9 cellular contexts compared by ENCODE assay signal in genomic region chr13:110108348-110109139, GRCh38.
A peak's percentile ranks its signal among the peaks of the same experiment; 100 is the strongest.
DNase-seq lines count a peak whose midpoint lies in the region; ATAC-seq and TF ChIP-seq lines count a peak whose summit lies in the region.
"Had no signal": no experiment of that assay in that cellular context is flagged by ENCODE, and none has a peak within 500 bp of the region (broad histone marks: within the 10 kb centered on the region; RNA-seq: fewer than 3 reads in every experiment).

No MANE protein-coding gene starts in this region.

- H3K27ac Mint-ChIP-seq in Calu3 (ENCODE audit: unreplicated experiment) (no peak overlapping the region), endodermal cell (no peak overlapping the region)
- H3K27ac Mint-ChIP-seq in activated CD4-positive, alpha-beta memory T cell treated with anti-CD3 and anti-CD28 coated beads for 36 hours, result no peak overlapping the region
- H3K27ac Mint-ChIP-seq in CD4-positive, alpha-beta T cell, result no peak overlapping the region
- H3K27ac Mint-ChIP-seq: memory B cell had no signal

- no peaks in the 10 kb centered on the region for H3K79me2 ChIP-seq in mesendoderm (ENCODE audit: control insufficient read depth, insufficient read depth, low read length)

- H3K23ac ChIP-seq in mesendoderm (ENCODE audit: low read length), result no peak overlapping the region

- H3K4me2 ChIP-seq in mesendoderm (ENCODE audit: low read length), result no peak overlapping the region

- H3K56ac ChIP-seq in mesendoderm (ENCODE audit: low read length), result no peak overlapping the region

- 66 to 80% methylated on average over 6 of the region's 6 CpGs for WGBS in endodermal cell (ENCODE audit: insufficient coverage in 1 of 2, insufficient read length in 1 of 2), 2 experiments
- WGBS in mesendoderm (ENCODE audit: extremely low coverage, insufficient coverage, low lambda C conversion rate), result no CpG with 5 or more reads among the region's 6 CpGs

- H3K36me3 Mint-ChIP-seq in Calu3 (ENCODE audit: insufficient read depth, unreplicated experiment), result no peaks in the 10 kb centered on the region
- H3K36me3 Mint-ChIP-seq in endodermal cell (ENCODE audit: low read depth), result no peaks in the 10 kb centered on the region
- no peaks in the 10 kb centered on the region for H3K36me3 Mint-ChIP-seq in activated CD4-positive, alpha-beta memory T cell treated with anti-CD3 and anti-CD28 coated beads for 36 hours
- no peaks in the 10 kb centered on the region for H3K36me3 Mint-ChIP-seq in CD4-positive, alpha-beta T cell (ENCODE audit: low read depth)
- H3K36me3 Mint-ChIP-seq: memory B cell had no signal

- no peak overlapping the region for H4K8ac ChIP-seq in mesendoderm (ENCODE audit: low read depth, low read length)

- H3K9ac ChIP-seq in HUES48 (ENCODE audit: low read depth, low read length) (no peak overlapping the region), endodermal cell (ENCODE audit: extremely low read depth, low read length, poor library complexity, severe bottlenecking) (no peak overlapping the region), mesendoderm (ENCODE audit: low read length) (no peak overlapping the region)

- H3K4me1 ChIP-seq in HUES48 (ENCODE audit: control insufficient read depth, insufficient read depth, low read length) (peaks cover 13% of the 10 kb centered on the region), endodermal cell (ENCODE audit: control insufficient read depth, insufficient read depth, low read length) (peaks cover 9% of the 10 kb centered on the region), mesendoderm (ENCODE audit: control insufficient read depth, low read depth, low read length) (no peaks in the 10 kb centered on the region)

- no peaks in the 10 kb centered on the region for H3K36me3 ChIP-seq in HUES48 (ENCODE audit: control insufficient read depth, insufficient read depth, low read length)
- no peaks in the 10 kb centered on the region for H3K36me3 ChIP-seq in endodermal cell (ENCODE audit: control insufficient read depth, insufficient read depth, low read length)
- H3K36me3 ChIP-seq in mesendoderm (ENCODE audit: control insufficient read depth, insufficient read depth, low read length), result no peaks in the 10 kb centered on the region

- TF ChIP-seq POLR2A in GM18505 (IDR thresholded peaks at IDR 0.05; ENCODE audit: borderline replicate concordance, extremely low read depth, insufficient read depth, insufficient read length), result no peak

- H3K4me3 ChIP-seq in HUES48 (ENCODE audit: low read depth, low read length), result no peak overlapping the region
- H3K4me3 ChIP-seq in endodermal cell (ENCODE audit: low read length), result no peak overlapping the region
- no peak overlapping the region for H3K4me3 ChIP-seq in mesendoderm (ENCODE audit: low read length)

- H3K18ac ChIP-seq in mesendoderm (ENCODE audit: low read length), result no peak overlapping the region

- no peak overlapping the region for H2AK5ac ChIP-seq in mesendoderm (ENCODE audit: low read length)

- H3K9me3 ChIP-seq in HUES48 (ENCODE audit: control insufficient read depth, insufficient read depth, low read length) (no peaks in the 10 kb centered on the region), endodermal cell (ENCODE audit: control insufficient read depth, low read length) (no peaks in the 10 kb centered on the region)
- no peaks in the 10 kb centered on the region for H3K9me3 ChIP-seq in CD4-positive, alpha-beta T cell (ENCODE audit: control insufficient read depth, low read length)

- H3K9me3 Mint-ChIP-seq in Calu3 (ENCODE audit: low read depth, unreplicated experiment), result no peaks in the 10 kb centered on the region
- H3K9me3 Mint-ChIP-seq in endodermal cell, result no peaks in the 10 kb centered on the region
- no peaks in the 10 kb centered on the region for H3K9me3 Mint-ChIP-seq in activated CD4-positive, alpha-beta memory T cell treated with anti-CD3 and anti-CD28 coated beads for 36 hours
- H3K9me3 Mint-ChIP-seq in CD4-positive, alpha-beta T cell, result no peaks in the 10 kb centered on the region

- H2BK120ac ChIP-seq in mesendoderm (ENCODE audit: low read depth, low read length), result no peak overlapping the region

- H4K5ac ChIP-seq in mesendoderm (ENCODE audit: low read length), result no peak overlapping the region

- BruUV-seq in Calu3 (replicated peaks; lab: Mats Ljungman, UMichigan), result no TSS peak

- intact Hi-C loops in Calu3 (cut with micrococcal nuclease; ENCODE audit: unreplicated experiment), result loop anchor here (5.0 kb wide), 3 partner anchors 176 to 1146 kb away; no protein-coding TSS in a partner anchor
- intact Hi-C loops in activated CD4-positive, alpha-beta memory T cell treated with anti-CD3 and anti-CD28 coated beads for 36 hours (cut with micrococcal nuclease), result no loop called here
- intact Hi-C loops in CD4-positive, alpha-beta T cell (cut with DNase I, micrococcal nuclease), result no loop called here

- H3K79me1 ChIP-seq in mesendoderm (ENCODE audit: low read length), result no peaks in the 10 kb centered on the region

- no peak for TF ChIP-seq CTCF in Calu3 (IDR thresholded peaks at IDR 0.05; ENCODE audit: unreplicated experiment)
- TF ChIP-seq CTCF in endodermal cell (conservative IDR thresholded peaks at IDR 0.05), result peak; percentile 83
- no peak for TF ChIP-seq CTCF in CD4-positive, alpha-beta T cell (IDR thresholded peaks at IDR 0.05)

- POLR2A ChIA-PET in activated CD4-positive, alpha-beta memory T cell treated with anti-CD3 and anti-CD28 coated beads for 36 hours (lab: Charles Lee), result no interaction called here
- POLR2A ChIA-PET in CD4-positive, alpha-beta T cell (lab: Charles Lee), result no interaction called here

- no peak overlapping the region for H3K4ac ChIP-seq in mesendoderm (ENCODE audit: low read depth, low read length)

- peak; percentile 60 for DNase-seq in Calu3
- peak; percentile 51 for DNase-seq in OCI-M1 (lab: John Stamatoyannopoulos, UW)
- DNase-seq in endodermal cell, result peak; percentile 93
- peak; percentile 91 for DNase-seq in mesendoderm
- no peak for DNase-seq in activated CD4-positive, alpha-beta memory T cell treated with anti-CD3 and anti-CD28 coated beads for 36 hours
- no peak for DNase-seq in CD4-positive, alpha-beta T cell

- H3K4me1 Mint-ChIP-seq in Calu3 (ENCODE audit: low read depth, unreplicated experiment), result peaks cover 11% of the 10 kb centered on the region
- H3K4me1 Mint-ChIP-seq in endodermal cell, result peaks cover 10% of the 10 kb centered on the region
- no peaks in the 10 kb centered on the region for H3K4me1 Mint-ChIP-seq in activated CD4-positive, alpha-beta memory T cell treated with anti-CD3 and anti-CD28 coated beads for 36 hours (ENCODE audit: low read depth)
- no peaks in the 10 kb centered on the region for H3K4me1 Mint-ChIP-seq in CD4-positive, alpha-beta T cell (ENCODE audit: low read depth)
- H3K4me1 Mint-ChIP-seq: memory B cell had no signal

- H2BK5ac ChIP-seq in mesendoderm (ENCODE audit: low read length), result no peak overlapping the region

- ATAC-seq in CD4-positive, alpha-beta T cell (ENCODE audit: poor library complexity), result no peak
- no peak for ATAC-seq in GM18505 (IDR thresholded peaks at IDR 0.05; ENCODE audit: unreplicated experiment)

- H3K4me3 Mint-ChIP-seq in Calu3 (ENCODE audit: low read depth, unreplicated experiment) (no peak overlapping the region), endodermal cell (no peak overlapping the region)
- no peak overlapping the region for H3K4me3 Mint-ChIP-seq in activated CD4-positive, alpha-beta memory T cell treated with anti-CD3 and anti-CD28 coated beads for 36 hours
- no peak overlapping the region for H3K4me3 Mint-ChIP-seq in CD4-positive, alpha-beta T cell
- H3K4me3 Mint-ChIP-seq: memory B cell had no signal

- H3K27me3 Mint-ChIP-seq in Calu3 (ENCODE audit: unreplicated experiment) (no peaks in the 10 kb centered on the region), endodermal cell (ENCODE audit: insufficient read depth) (no peaks in the 10 kb centered on the region)
- peaks cover 1% of the 10 kb centered on the region for H3K27me3 Mint-ChIP-seq in activated CD4-positive, alpha-beta memory T cell treated with anti-CD3 and anti-CD28 coated beads for 36 hours
- H3K27me3 Mint-ChIP-seq in CD4-positive, alpha-beta T cell, result no peaks in the 10 kb centered on the region

- H2BK15ac ChIP-seq in mesendoderm (replicated peaks; ENCODE audit: low read depth), result no peak overlapping the region

- H3K27me3 ChIP-seq in HUES48 (ENCODE audit: control insufficient read depth, insufficient read depth, low read length) (no peaks in the 10 kb centered on the region), endodermal cell (ENCODE audit: control insufficient read depth, insufficient read depth, low read length, poor library complexity, severe bottlenecking) (no peaks in the 10 kb centered on the region), mesendoderm (ENCODE audit: insufficient read depth, low read length, poor library complexity) (no peaks in the 10 kb centered on the region)
- no peaks in the 10 kb centered on the region for H3K27me3 ChIP-seq in CD4-positive, alpha-beta T cell (ENCODE audit: control insufficient read depth, insufficient read depth, low read length)

- CTCF ChIA-PET in Calu3 (lab: Charles Lee), result no interaction called here
- CTCF ChIA-PET in activated CD4-positive, alpha-beta memory T cell treated with anti-CD3 and anti-CD28 coated beads for 36 hours (lab: Charles Lee), result no interaction called here
- CTCF ChIA-PET in CD4-positive, alpha-beta T cell (lab: Charles Lee), result no interaction called here

- H3K27ac ChIP-seq in HUES48 (ENCODE audit: low read depth, low read length) (peak overlapping the region; percentile 76), endodermal cell (ENCODE audit: low read depth, low read length) (no peak overlapping the region), mesendoderm (ENCODE audit: low read depth, low read length) (no peak overlapping the region)
- no peak overlapping the region for H3K27ac ChIP-seq in CD4-positive, alpha-beta T cell (ENCODE audit: low read depth, low read length)

Comparison
In these comparisons a context has a peak if more than half of its experiments do, and no peak if none do; other contexts are left out.
1. DNase-seq: peak in Calu3 (single experiment), OCI-M1 (single experiment), endodermal cell (single experiment) and mesendoderm (single experiment); none in activated CD4-positive, alpha-beta memory T cell treated with anti-CD3 and anti-CD28 coated beads for 36 hours (single experiment) and CD4-positive, alpha-beta T cell (0 of 10).